Comparison of ENCODE assay signal across 26 cellular contexts in genomic region chr13:38483623-38484022, GRCh38.
DNase-seq lines count a peak whose midpoint lies in the region; ATAC-seq and TF ChIP-seq lines count a peak whose summit lies in the region.
"Had no signal": no experiment of that assay in that cellular context is flagged by ENCODE, and none has a peak within 500 bp of the region (broad histone marks: within the 10 kb centered on the region; RNA-seq: fewer than 3 reads in every experiment).

No MANE protein-coding gene starts in this region.

- H3K4me3 ChIP-seq in Karpas-422 (ENCODE audit: low read length): no peak overlapping the region
- no peak overlapping the region for H3K4me3 ChIP-seq in dorsolateral prefrontal cortex
- H3K4me3 ChIP-seq: K562, left lung, right atrium auricular region, smooth muscle cell, transverse colon had no signal

- H3K9me2 ChIP-seq in Karpas-422 (replicated peaks; ENCODE audit: insufficient read depth, low read length): no peaks in the 10 kb centered on the region

- H3K4me2 ChIP-seq in Karpas-422 (ENCODE audit: low read depth, low read length, poor library complexity, severe bottlenecking): no peak overlapping the region
- H3K4me2 ChIP-seq: smooth muscle cell had no signal

- no peaks in the 10 kb centered on the region for H3K9me3 ChIP-seq in Karpas-422 (ENCODE audit: low read length)
- H3K9me3 ChIP-seq: BE2C, left lung, right atrium auricular region, transverse colon had no signal

- H3K4me1 ChIP-seq in Karpas-422 (ENCODE audit: low read length): no peaks in the 10 kb centered on the region
- H3K4me1 ChIP-seq: BE2C, left lung, right atrium auricular region, transverse colon had no signal

- intact Hi-C loops in dorsolateral prefrontal cortex (cut with DNase I): no loop called here

- H3K27me3 ChIP-seq in Karpas-422 (ENCODE audit: low read length): no peaks in the 10 kb centered on the region
- H3K27me3 ChIP-seq in dorsolateral prefrontal cortex: peaks cover 0 to 4% (median 0%) of the 10 kb centered on the region in 45 donors
- H3K27me3 ChIP-seq: BE2C, brain microvascular endothelial cell, left lung, right atrium auricular region, transverse colon had no signal

- H3K27ac ChIP-seq in Karpas-422 (ENCODE audit: low read length) (no peak overlapping the region), dorsolateral prefrontal cortex (no peak overlapping the region)
- H3K27ac ChIP-seq: brain microvascular endothelial cell, left lung, right atrium auricular region, transverse colon had no signal

- no peaks in the 10 kb centered on the region for H3K79me2 ChIP-seq in Karpas-422 (ENCODE audit: low read length)

- H3K9ac ChIP-seq in Karpas-422 (ENCODE audit: low read length): no peak overlapping the region

- no peaks in the 10 kb centered on the region for H4K20me1 ChIP-seq in Karpas-422 (ENCODE audit: insufficient read depth, low read depth, low read length)

- DNase-seq in Karpas-422 (peak; percentile 51), OCI-M1 (lab: John Stamatoyannopoulos, UW) (peak; percentile 16), dorsolateral prefrontal cortex (no peak), middle frontal gyrus (ENCODE audit: extremely low spot score, low spot score) (no peak), DMS79 treated with DMSO at 0.1 percent for 48 hours (lab: John Stamatoyannopoulos, UW) (no peak)
- DNase-seq: ACHN; activated CD4-positive, alpha-beta T cell treated with anti-CD3 and anti-CD28 coated beads, Interleukin-2, amount 10 ng/mL, durations not matched to agents 7 days and 5 days; activated CD8-positive, alpha-beta memory T cell treated with anti-CD3 and anti-CD28 coated beads, Interleukin-2, amount 10 ng/mL, durations not matched to agents 7 days and 5 days; activated naive CD4-positive, alpha-beta T cell treated with anti-CD3 and anti-CD28 coated beads for 36 hours; BE2C; brain microvascular endothelial cell; CD8-positive, alpha-beta memory T cell; left lung; mesendoderm; NCI-H146; PC-3; stimulated activated CD4-positive, alpha-beta T cell treated with anti-CD3 and anti-CD28 coated beads, Interleukin-2, amount 100 ng/mL, for 24 hours; SW 1271; T1000; transverse colon had no signal

- H2AFZ ChIP-seq in Karpas-422 (ENCODE audit: low read length): no peak overlapping the region

- no peak for TF ChIP-seq CTCF in dorsolateral prefrontal cortex (IDR thresholded peaks at IDR 0.05 in 54 of 56, conservative IDR thresholded peaks at IDR 0.05 in 2 of 56; ENCODE audit: low read depth in 1 of 56, partially characterized antibody in 56 of 56)

- ATAC-seq in GM18861 (IDR thresholded peaks at IDR 0.05; ENCODE audit: unreplicated experiment): peak; percentile 84
- ATAC-seq in HG02884 (IDR thresholded peaks at IDR 0.05; ENCODE audit: unreplicated experiment): peak; percentile 74
- ATAC-seq: activated CD8-positive, alpha-beta memory T cell treated with anti-CD3 and anti-CD28 coated beads, Interleukin-2, amount 10 ng/mL, durations not matched to agents 7 days and 5 days; K562; left lung; PC-3; Right ventricle myocardium inferior had no signal

- no peaks in the 10 kb centered on the region for H3K36me3 ChIP-seq in Karpas-422 (ENCODE audit: insufficient read depth, low read length)
- H3K36me3 ChIP-seq: BE2C, brain microvascular endothelial cell, left lung, right atrium auricular region, transverse colon had no signal

Comparison
In these comparisons a context has a peak if more than half of its experiments do, and no peak if none do; other contexts are left out.
1. DNase-seq: peak in Karpas-422 (single experiment) and OCI-M1 (single experiment); none in dorsolateral prefrontal cortex (0 of 10), middle frontal gyrus (single experiment) and DMS79 treated with DMSO at 0.1 percent for 48 hours (single experiment).